ENCODE assay signal across 39 cellular contexts in genomic region chr17:81199482-81199830, GRCh38. TPM values are rescaled to one million over a fixed set of nuclear protein-coding genes. Genes with fewer than 3 reads are reported as not detected.
"Had no signal": no experiment of that assay in that cellular context is flagged by ENCODE, and none has a peak within 500 bp of the region (broad histone marks: within the 10 kb centered on the region; RNA-seq: fewer than 3 reads in every experiment).

No MANE protein-coding gene starts in this region.

- DNase-seq: Karpas-422, Kasumi-1, KG1, MG63, MM.1S, MV-4-11, NCI-H1048, NCI-H1092, NCI-H1092 treated with DMSO at 0.1 percent for 48 hours, NCI-H1105, NCI-H1105 treated with DMSO at 0.1 percent for 48 hours, NCI-H1417, NCI-H1417 treated with DMSO at 0.1 percent for 48 hours, NCI-H1436, NCI-H1436 treated with DMSO at 0.1 percent for 48 hours, NCI-H146, NCI-H1694, NCI-H1694 treated with DMSO at 0.1 percent for 48 hours, NCI-H187, NCI-H187 treated with DMSO at 0.1 percent for 48 hours, NCI-H1930, NCI-H2029, NCI-H2029 treated with DMSO at 0.1 percent for 48 hours, NCI-H2081, NCI-H2081 treated with DMSO at 0.1 percent for 48 hours, NCI-H2107, NCI-H2171 treated with DMSO at 0.1 percent for 48 hours, NCI-H2227 treated with DMSO at 0.1 percent for 48 hours, NCI-H226, NCI-H345, NCI-H446, NCI-H446 treated with DMSO at 0.1 percent for 48 hours, NCI-H510A, NCI-H510A treated with DMSO at 0.1 percent for 48 hours had no signal

- H3K9ac ChIP-seq: KMS-11 had no signal

- H3K9me3 ChIP-seq: MG63 had no signal

- H3K4me2 ChIP-seq: KMS-11 had no signal

- H3K27ac ChIP-seq: KMS-11 had no signal

- H3K27me3 ChIP-seq: MG63 had no signal

- H3K4me3 ChIP-seq: MG63 had no signal

RNA-seq across cellular contexts. Expression of gene AATK, which starts 33.4 kb away (rescaled TPM):
- total RNA-seq: M059J had no signal

RNA-seq across cellular contexts. Expression of gene PVALEF, which starts 34.1 kb away (rescaled TPM):
- total RNA-seq: LHCN-M2, M059J, MCF 10A, NCI-H460 had no signal
